In the genomic region with DNA sequence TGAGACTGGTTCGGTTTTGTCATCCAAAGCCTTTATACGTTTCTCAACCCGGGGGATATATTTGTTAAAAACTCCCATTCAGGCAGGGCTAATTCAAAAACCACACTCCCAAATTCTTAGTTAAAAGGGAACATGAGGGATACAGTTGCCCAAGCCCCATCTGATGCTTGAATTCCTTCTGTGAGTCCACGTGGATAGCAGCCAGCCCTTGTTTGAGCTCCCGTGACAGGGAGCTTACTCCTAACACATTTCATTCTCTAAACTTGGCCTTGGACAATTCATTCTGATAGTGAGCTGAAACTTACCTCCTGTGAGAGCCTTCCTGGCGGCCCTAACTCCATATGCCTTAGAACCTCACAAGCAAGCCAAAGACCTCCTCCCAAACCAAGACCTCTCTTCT, we compare ENCODE assay signal across 1 cellular context.
TF ChIP-seq lines count a peak whose summit lies in the region.

No MANE protein-coding gene starts in this region.

TF ChIP-seq in IMR-90, 13 proteins besides CTCF, POLR2A, EP300 and RAD21:
- TF ChIP-seq MAZ (IDR thresholded peaks at IDR 0.05; ENCODE audit: borderline replicate concordance, low read depth, low read length) = no peak
- TF ChIP-seq, protein P1, sequence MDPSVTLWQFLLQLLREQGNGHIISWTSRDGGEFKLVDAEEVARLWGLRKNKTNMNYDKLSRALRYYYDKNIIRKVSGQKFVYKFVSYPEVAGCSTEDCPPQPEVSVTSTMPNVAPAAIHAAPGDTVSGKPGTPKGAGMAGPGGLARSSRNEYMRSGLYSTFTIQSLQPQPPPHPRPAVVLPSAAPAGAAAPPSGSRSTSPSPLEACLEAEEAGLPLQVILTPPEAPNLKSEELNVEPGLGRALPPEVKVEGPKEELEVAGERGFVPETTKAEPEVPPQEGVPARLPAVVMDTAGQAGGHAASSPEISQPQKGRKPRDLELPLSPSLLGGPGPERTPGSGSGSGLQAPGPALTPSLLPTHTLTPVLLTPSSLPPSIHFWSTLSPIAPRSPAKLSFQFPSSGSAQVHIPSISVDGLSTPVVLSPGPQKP (IDR thresholded peaks at IDR 0.05; ENCODE audit: borderline replicate concordance, low read depth, low read length) = no peak
- TF ChIP-seq, protein P2, sequence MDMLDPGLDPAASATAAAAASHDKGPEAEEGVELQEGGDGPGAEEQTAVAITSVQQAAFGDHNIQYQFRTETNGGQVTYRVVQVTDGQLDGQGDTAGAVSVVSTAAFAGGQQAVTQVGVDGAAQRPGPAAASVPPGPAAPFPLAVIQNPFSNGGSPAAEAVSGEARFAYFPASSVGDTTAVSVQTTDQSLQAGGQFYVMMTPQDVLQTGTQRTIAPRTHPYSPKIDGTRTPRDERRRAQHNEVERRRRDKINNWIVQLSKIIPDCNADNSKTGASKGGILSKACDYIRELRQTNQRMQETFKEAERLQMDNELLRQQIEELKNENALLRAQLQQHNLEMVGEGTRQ (IDR thresholded peaks at IDR 0.05; ENCODE audit: low read depth, low read length) = no peak
- no peak for TF ChIP-seq BHLHE40 (IDR thresholded peaks at IDR 0.05; ENCODE audit: low read depth, low read length)
- no peak for TF ChIP-seq RFX5 (IDR thresholded peaks at IDR 0.05; ENCODE audit: low read depth, low read length)
- TF ChIP-seq SMC3 (IDR thresholded peaks at IDR 0.05; ENCODE audit: low read depth, low read length) = no peak
- no peak for TF ChIP-seq CEBPB (IDR thresholded peaks at IDR 0.05; ENCODE audit: low read depth, low read length)
- no peak for TF ChIP-seq RCOR1 (IDR thresholded peaks at IDR 0.05; ENCODE audit: insufficient replicate concordance, low read length)
- no peak for TF ChIP-seq MXI1 (IDR thresholded peaks at IDR 0.05; ENCODE audit: borderline replicate concordance, low read depth, low read length)
- TF ChIP-seq FOS (IDR thresholded peaks at IDR 0.05; ENCODE audit: low read depth, low read length) = no peak
- no peak for TF ChIP-seq NFE2L2 (IDR thresholded peaks at IDR 0.05; ENCODE audit: low read depth, low read length)
- TF ChIP-seq MAFK (IDR thresholded peaks at IDR 0.05; ENCODE audit: low read depth, low read length) = no peak
- TF ChIP-seq CHD1 (IDR thresholded peaks at IDR 0.05; ENCODE audit: low read depth, low read length) = no peak
